ENCODE assay signal across 33 cellular contexts in the genomic region with DNA sequence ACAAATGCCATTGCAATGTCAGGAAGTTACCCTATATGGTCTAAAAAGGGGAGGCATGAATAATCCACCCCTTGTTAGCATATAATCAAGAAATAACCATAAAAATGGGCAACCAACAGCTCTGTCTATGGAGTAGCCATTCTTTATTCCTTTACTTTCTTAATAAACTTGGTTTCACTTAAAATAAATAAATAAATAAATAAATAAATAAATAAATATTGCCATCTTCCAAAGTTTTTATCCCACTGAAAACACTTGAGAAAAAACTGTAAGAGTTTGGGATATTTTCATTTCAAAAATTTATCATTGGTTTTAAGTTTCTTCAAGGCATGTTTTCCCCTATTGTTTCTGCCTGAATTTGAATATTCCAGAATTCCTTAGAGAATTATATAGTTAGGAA.
"Had no signal": no experiment of that assay in that cellular context is flagged by ENCODE, and none has a peak within 500 bp of the region (broad histone marks: within the 10 kb centered on the region; RNA-seq: fewer than 3 reads in every experiment).

No MANE protein-coding gene starts in this region.

- ATAC-seq: activated naive CD4-positive, alpha-beta T cell treated with anti-CD3 and anti-CD28 coated beads, Interleukin-2, amount 50 U/mL, for 72 hours; activated naive CD8-positive, alpha-beta T cell treated with anti-CD3 and anti-CD28 coated beads, Interleukin-2, amount 50 U/mL, for 24 hours; activated T-cell treated with anti-CD3 and anti-CD28 coated beads, Interleukin-2, amount 50 U/mL, for 4 hours; activated T-cell treated with anti-CD3 and anti-CD28 coated beads, Interleukin-2, amount 50 U/mL, for 72 hours; activated T-helper 17 cell treated with anti-CD3 and anti-CD28 coated beads, Interleukin-2, amount 50 U/mL, for 72 hours; body of pancreas had no signal

- H3K27ac ChIP-seq: adrenal gland, ascending aorta, body of pancreas, brain microvascular endothelial cell, breast epithelium, cardiac muscle cell had no signal

- H3K9me3 ChIP-seq: adrenal gland, ascending aorta, body of pancreas, breast epithelium had no signal

- FAIRE-seq: astrocyte, bronchial epithelial cell had no signal

- H3K4me1 ChIP-seq: adrenal gland, ascending aorta, body of pancreas, breast epithelium had no signal

- H3K36me3 ChIP-seq: adrenal gland, ascending aorta, brain microvascular endothelial cell, breast epithelium, cardiac muscle cell had no signal

- DNase-seq: activated effector memory CD4-positive, alpha-beta T cell treated with anti-CD3 and anti-CD28 coated beads, Interleukin-2, amount 50 U/mL, for 16 hours; activated effector memory CD4-positive, alpha-beta T cell treated with Interleukin-2 at 50 U/mL for 16 hours; activated gamma-delta T cell; activated gamma-delta T cell treated with Interleukin-2 at 50 U/mL for 16 hours; activated naive CD4-positive, alpha-beta T cell; activated naive CD4-positive, alpha-beta T cell treated with anti-CD3 and anti-CD28 coated beads for 36 hours; activated naive CD4-positive, alpha-beta T cell treated with anti-CD3 and anti-CD28 coated beads, Interleukin-2, amount 10 ng/mL, durations not matched to agents 7 days and 5 days; activated naive CD4-positive, alpha-beta T cell treated with anti-CD3 and anti-CD28 coated beads, Interleukin-2, amount 50 U/mL, for 16 hours; activated naive CD4-positive, alpha-beta T cell treated with Interleukin-2 at 50 U/mL for 16 hours; activated naive CD8-positive, alpha-beta T cell treated with anti-CD3 and anti-CD28 coated beads for 36 hours; activated naive CD8-positive, alpha-beta T cell treated with anti-CD3 and anti-CD28 coated beads, Interleukin-2, amount 10 ng/mL, durations not matched to agents 7 days and 5 days; activated naive CD8-positive, alpha-beta T cell treated with anti-CD3 and anti-CD28 coated beads, Interleukin-2, amount 50 U/mL, for 24 hours; activated T-cell treated with anti-CD3 and anti-CD28 coated beads, Interleukin-2, amount 50 U/mL, for 24 hours; activated T-cell treated with anti-CD3 and anti-CD28 coated beads, Interleukin-2, amount 50 U/mL, for 4 hours; activated T-cell treated with anti-CD3 and anti-CD28 coated beads, Interleukin-2, amount 50 U/mL, for 48 hours; activated T-cell treated with anti-CD3 and anti-CD28 coated beads, Interleukin-2, amount 50 U/mL, for 72 hours; adrenal gland; amniotic stem cell; amygdala; anterior cingulate cortex; aorta; body of pancreas; brain microvascular endothelial cell; caudate nucleus; central memory CD4-positive, alpha-beta T cell; cerebellar nuclear complex had no signal

- H3K4me3 ChIP-seq: adrenal gland, ascending aorta, body of pancreas, breast epithelium, cardiac muscle cell had no signal
